ENCODE assay signal across 11 cellular contexts in the genomic region with DNA sequence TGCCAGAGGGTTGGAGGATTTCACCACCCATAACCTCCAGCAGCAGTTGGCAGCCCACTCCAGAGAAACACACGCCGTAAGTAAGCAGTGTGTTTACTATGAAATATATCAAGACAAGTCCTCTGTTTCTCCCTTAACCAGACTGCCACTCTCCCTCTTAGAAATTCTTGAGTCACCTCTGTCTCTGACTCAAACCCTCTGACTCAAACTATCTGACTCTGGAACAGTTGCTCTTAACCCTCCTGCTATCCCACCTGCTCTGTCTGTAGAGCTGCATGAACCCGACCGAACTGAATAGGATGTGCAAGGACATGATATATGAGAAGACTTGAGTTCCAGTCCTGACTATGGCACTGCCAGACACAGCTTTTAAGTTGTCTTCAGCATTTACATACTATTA. TPM values are rescaled to one million over a fixed set of nuclear protein-coding genes. Genes with fewer than 3 reads are reported as not detected.
A peak's percentile ranks its signal among the peaks of the same experiment; 100 is the strongest.
DNase-seq lines count a peak whose midpoint lies in the region; ATAC-seq and TF ChIP-seq lines count a peak whose summit lies in the region.
"Had no signal": no experiment of that assay in that cellular context is flagged by ENCODE, and none has a peak within 500 bp of the region (broad histone marks: within the 10 kb centered on the region; RNA-seq: fewer than 3 reads in every experiment).

No MANE protein-coding gene starts in this region.

- H3K9me2 ChIP-seq in MM.1S (replicated peaks; ENCODE audit: insufficient read depth, low read length) = no peaks in the 10 kb centered on the region

- no peak for DNase-seq in activated CD8-positive, alpha-beta memory T cell treated with anti-CD3 and anti-CD28 coated beads, Interleukin-2, amount 10 ng/mL, durations not matched to agents 7 days and 5 days
- no peak for DNase-seq in activated CD8-positive, alpha-beta memory T cell treated with anti-CD3 and anti-CD28 coated beads for 24 hours
- DNase-seq in RKO (ENCODE audit: low spot score) (peak; percentile 93), cerebellar nuclear complex (lab: John Stamatoyannopoulos, UW) (no peak), MM.1S (no peak), NCI-H510A (lab: John Stamatoyannopoulos, UW) (no peak)
- DNase-seq: activated CD4-positive, alpha-beta T cell treated with anti-CD3 and anti-CD28 coated beads for 1 hour; left colon had no signal

- no peak overlapping the region for H3K27ac ChIP-seq in MM.1S (ENCODE audit: low read length)

- peaks cover 23% of the 10 kb centered on the region for H3K36me3 Mint-ChIP-seq in activated CD8-positive, alpha-beta memory T cell treated with anti-CD3 and anti-CD28 coated beads, Interleukin-2, amount 10 ng/mL, durations not matched to agents 7 days and 5 days

- H3K79me2 ChIP-seq in MM.1S (ENCODE audit: low read length) = peaks cover 22% of the 10 kb centered on the region

- peak overlapping the region; percentile 9 for H3K4me2 ChIP-seq in skeletal muscle satellite cell (ENCODE audit: low read length)
- no peak overlapping the region for H3K4me2 ChIP-seq in MM.1S (ENCODE audit: low read depth, low read length)

- H3K9me3 Mint-ChIP-seq in activated CD8-positive, alpha-beta memory T cell treated with anti-CD3 and anti-CD28 coated beads, Interleukin-2, amount 10 ng/mL, durations not matched to agents 7 days and 5 days (ENCODE audit: low read depth) = no peaks in the 10 kb centered on the region
- H3K9me3 Mint-ChIP-seq: dendritic cell treated with granulocyte-macrophage colony-stimulating factor and Interleukin-4, amounts not matched to agents 40 ng/mL and 50 ng/mL, for 4 days had no signal

- H3K27me3 Mint-ChIP-seq in activated CD8-positive, alpha-beta memory T cell treated with anti-CD3 and anti-CD28 coated beads, Interleukin-2, amount 10 ng/mL, durations not matched to agents 7 days and 5 days = no peaks in the 10 kb centered on the region
- H3K27me3 Mint-ChIP-seq: dendritic cell treated with granulocyte-macrophage colony-stimulating factor and Interleukin-4, amounts not matched to agents 40 ng/mL and 50 ng/mL, for 4 days had no signal

- no peak overlapping the region for H3K27ac Mint-ChIP-seq in activated CD8-positive, alpha-beta memory T cell treated with anti-CD3 and anti-CD28 coated beads, Interleukin-2, amount 10 ng/mL, durations not matched to agents 7 days and 5 days
- H3K27ac Mint-ChIP-seq: dendritic cell treated with granulocyte-macrophage colony-stimulating factor and Interleukin-4, amounts not matched to agents 40 ng/mL and 50 ng/mL, for 4 days had no signal

- no peak for TF ChIP-seq CTCF in MM.1S (IDR thresholded peaks at IDR 0.05; ENCODE audit: low read length)

- H3K36me3 ChIP-seq in skeletal muscle satellite cell (ENCODE audit: insufficient read depth, low read length) (peaks cover 27% of the 10 kb centered on the region), MM.1S (replicated peaks; ENCODE audit: insufficient read depth, low read length) (no peaks in the 10 kb centered on the region)

- H3K4me3 ChIP-seq in skeletal muscle satellite cell (ENCODE audit: low read length) (no peak overlapping the region), MM.1S (ENCODE audit: low read length) (no peak overlapping the region)

- peaks cover 28% of the 10 kb centered on the region for H3K4me1 Mint-ChIP-seq in activated CD8-positive, alpha-beta memory T cell treated with anti-CD3 and anti-CD28 coated beads, Interleukin-2, amount 10 ng/mL, durations not matched to agents 7 days and 5 days

- H3F3A ChIP-seq in MM.1S (ENCODE audit: insufficient read depth, low read length) = no peaks in the 10 kb centered on the region

- H3K9ac ChIP-seq in skeletal muscle satellite cell (ENCODE audit: low read depth, low read length) (no peak overlapping the region), MM.1S (ENCODE audit: low read length) (no peak overlapping the region)

- CTCF ChIA-PET in activated CD8-positive, alpha-beta memory T cell treated with anti-CD3 and anti-CD28 coated beads, Interleukin-2, amount 10 ng/mL, durations not matched to agents 7 days and 5 days (lab: Charles Lee) = interaction anchor here (0.7 to 1.3 kb wide), 2 partner anchors 70 to 93 kb away, joined by 3 to 4 read pairs; no protein-coding TSS in a partner anchor

- ATAC-seq in activated CD8-positive, alpha-beta memory T cell treated with anti-CD3 and anti-CD28 coated beads, Interleukin-2, amount 10 ng/mL, durations not matched to agents 7 days and 5 days = no peak
- ATAC-seq in esophagus mucosa = peak; percentile 39
- ATAC-seq: left colon had no signal

- H2AFZ ChIP-seq in MM.1S (ENCODE audit: low read length) = no peak overlapping the region

- peak overlapping the region; percentile 6 for H3K4me3 Mint-ChIP-seq in activated CD8-positive, alpha-beta memory T cell treated with anti-CD3 and anti-CD28 coated beads, Interleukin-2, amount 10 ng/mL, durations not matched to agents 7 days and 5 days

- H3K9me3 ChIP-seq in skeletal muscle satellite cell (replicated peaks; ENCODE audit: low read length) (no peaks in the 10 kb centered on the region), MM.1S (replicated peaks; ENCODE audit: insufficient read depth, low read length) (no peaks in the 10 kb centered on the region)

- H3K4me1 ChIP-seq in skeletal muscle satellite cell (ENCODE audit: control insufficient read depth, insufficient read depth, low read length) (peaks cover 27% of the 10 kb centered on the region), MM.1S (ENCODE audit: low read length) (no peaks in the 10 kb centered on the region)

- H4K20me1 ChIP-seq in MM.1S (ENCODE audit: insufficient read depth, low read length) = no peaks in the 10 kb centered on the region

- no peaks in the 10 kb centered on the region for H3K27me3 ChIP-seq in skeletal muscle satellite cell (ENCODE audit: control insufficient read depth, insufficient read depth, low read length)
- no peaks in the 10 kb centered on the region for H3K27me3 ChIP-seq in MM.1S (replicated peaks; ENCODE audit: insufficient read depth, low read length)

RNA-seq across cellular contexts. Expression of a gene that starts 14.1 kb away (rescaled TPM):
- 10 to 100 TPM; 37.6 to 39.9 TPM for total RNA-seq in activated CD8-positive, alpha-beta memory T cell treated with anti-CD3 and anti-CD28 coated beads, Interleukin-2, amount 10 ng/mL, durations not matched to agents 7 days and 5 days
- total RNA-seq in esophagus mucosa = 8.6 TPM
- total RNA-seq in skeletal muscle satellite cell (2012; rRNA removed) = 24.5 and 25.3 TPM in 2 replicates

RNA-seq across cellular contexts. Expression of a gene that starts 57.1 kb away (rescaled TPM):
- total RNA-seq in activated CD8-positive, alpha-beta memory T cell treated with anti-CD3 and anti-CD28 coated beads, Interleukin-2, amount 10 ng/mL, durations not matched to agents 7 days and 5 days = 100 to 1,000 TPM in 1 of 2 experiments, 10 to 100 TPM in 1; 70.1 to 104 TPM
- 41.7 TPM for total RNA-seq in esophagus mucosa
- total RNA-seq in skeletal muscle satellite cell (2012; rRNA removed) = 77.5 and 94.6 TPM in 2 replicates
